Comparison of ENCODE assay signal across 8 cellular contexts in genomic region chr17:45385331-45385997, GRCh38. TPM values are rescaled to one million over a fixed set of nuclear protein-coding genes. Genes with fewer than 3 reads are reported as not detected.
DNase-seq lines count a peak whose midpoint lies in the region; ATAC-seq lines count a peak whose summit lies in the region.

No MANE protein-coding gene starts in this region.

- peaks cover 34% of the 10 kb centered on the region for H3K27me3 Mint-ChIP-seq in T-helper 17 cell

- H3K27ac Mint-ChIP-seq in T-helper 17 cell, result no peak overlapping the region

- peaks cover 3% of the 10 kb centered on the region for H3K36me3 Mint-ChIP-seq in T-helper 17 cell (ENCODE audit: low read depth)

- peak overlapping the region; percentile 31 for H2AFZ ChIP-seq in ACC112 (ENCODE audit: low read length, unreplicated experiment)

- H3K27me3 ChIP-seq in ACC112 (ENCODE audit: insufficient read depth, low read length), result no peaks in the 10 kb centered on the region
- peaks cover 21% of the 10 kb centered on the region for H3K27me3 ChIP-seq in adipocyte (replicated peaks; ENCODE audit: control insufficient read depth, insufficient read depth, low read length)

- H3K36me3 ChIP-seq in ACC112 (ENCODE audit: insufficient read depth, low read length), result no peaks in the 10 kb centered on the region
- no peaks in the 10 kb centered on the region for H3K36me3 ChIP-seq in adipocyte (ENCODE audit: control insufficient read depth, insufficient read depth, low read length, severe bottlenecking)

- H3K9me3 ChIP-seq in T-helper 17 cell (ENCODE audit: control insufficient read depth, low read length, poor library complexity, severe bottlenecking) (no peaks in the 10 kb centered on the region), adipocyte (ENCODE audit: control insufficient read depth, low read length) (no peaks in the 10 kb centered on the region)

- H3K4me3 Mint-ChIP-seq in T-helper 17 cell, result no peak overlapping the region

- H3K79me2 ChIP-seq in ACC112 (ENCODE audit: control insufficient read depth, insufficient read depth, low read length, unreplicated experiment), result no peaks in the 10 kb centered on the region

- H3K9ac ChIP-seq in adipocyte (ENCODE audit: low read length), result no peak overlapping the region

- H3K4me3 ChIP-seq in ACC112 (ENCODE audit: low read depth, low read length), result no peak overlapping the region
- H3K4me3 ChIP-seq in adipocyte (ENCODE audit: low read length), result no peak overlapping the region

- intact Hi-C loops in cardiac septum (cut with DNase I), result loop anchor here (1.0 to 2.0 kb wide), 2 partner anchors 108 to 167 kb away; no protein-coding TSS in a partner anchor

- ATAC-seq in T-helper 17 cell (peak; percentile 95), GM18873 (IDR thresholded peaks at IDR 0.05; ENCODE audit: low FRiP score, unreplicated experiment) (no peak)

- H3K27ac ChIP-seq in ACC112 (ENCODE audit: low read depth, low read length), result no peak overlapping the region

- H3K4me1 ChIP-seq in ACC112 (ENCODE audit: control insufficient read depth, insufficient read depth, low read length, unreplicated experiment) (peaks cover 24% of the 10 kb centered on the region), adipocyte (ENCODE audit: control insufficient read depth, insufficient read depth, low read length) (peaks cover 5% of the 10 kb centered on the region)

- H3K4me1 Mint-ChIP-seq in T-helper 17 cell, result peaks cover 19% of the 10 kb centered on the region

- peak; percentile 68 for DNase-seq in GM19240 (ENCODE audit: insufficient read length, low spot score)
- peak; percentile 85 for DNase-seq in NCI-H1694 (lab: John Stamatoyannopoulos, UW)
- peak; percentile 78 to 88 (median 86) for DNase-seq in T-helper 17 cell
- DNase-seq in adipocyte (ENCODE audit: low read depth), result peak; percentile 95
- peak; percentile 95 for DNase-seq in cardiac septum (ENCODE audit: low spot score)
- DNase-seq in putamen (ENCODE audit: low spot score), result peak; percentile 75

RNA-seq across cellular contexts. Expression of gene ARHGAP27, which starts 47.2 kb away (rescaled TPM):
- total RNA-seq in T-helper 17 cell, result 10 to 100 TPM; 42.0 to 55.4 TPM
- total RNA-seq in cardiac septum, result 20.0 TPM
